8 cellular contexts compared by ENCODE assay signal in genomic region chr7:2355079-2356008, GRCh38. TPM values are rescaled to one million over a fixed set of nuclear protein-coding genes. Genes with fewer than 3 reads are reported as not detected.
A peak's percentile ranks its signal among the peaks of the same experiment; 100 is the strongest.
DNase-seq lines count a peak whose midpoint lies in the region; ATAC-seq and TF ChIP-seq lines count a peak whose summit lies in the region.

No MANE protein-coding gene starts in this region.

- WGBS in SK-N-SH (ENCODE audit: low lambda C conversion rate): under 1% methylated on average over 44 of the region's 77 CpGs

- H3K9ac ChIP-seq in SK-N-SH (peak overlapping the region; percentile 95), parathyroid adenoma (peak overlapping the region; percentile 16)

- peak overlapping the region; percentile 48 to 98 for H3K27ac ChIP-seq in SK-N-SH (ENCODE audit: low read depth in 2 of 2, low read length in 1 of 2)
- no peak overlapping the region for H3K27ac ChIP-seq in parathyroid adenoma

- H3K79me2 ChIP-seq in SK-N-SH (ENCODE audit: insufficient read depth) (peaks cover 82% of the 10 kb centered on the region), parathyroid adenoma (peaks cover 46% of the 10 kb centered on the region)

- no peak for DNase-seq in SK-N-SH
- peak; percentile 27 for DNase-seq in activated CD8-positive, alpha-beta T cell treated with anti-CD3 and anti-CD28 coated beads, Interleukin-2, amount 10 ng/mL, durations not matched to agents 7 days and 5 days
- peak; percentile 12 for DNase-seq in fibroblast of mammary gland (ENCODE audit: low read depth)
- DNase-seq in globus pallidus (ENCODE audit: low spot score): no peak
- DNase-seq in NCI-H1436 treated with DMSO at 0.1 percent for 48 hours (lab: John Stamatoyannopoulos, UW): no peak

- H3K9me3 ChIP-seq in SK-N-SH: no peaks in the 10 kb centered on the region
- no peaks in the 10 kb centered on the region for H3K9me3 ChIP-seq in parathyroid adenoma (ENCODE audit: control insufficient read depth, low read length)

- peak overlapping the region; percentile 85 for H3K4me3 Mint-ChIP-seq in activated CD8-positive, alpha-beta T cell treated with anti-CD3 and anti-CD28 coated beads, Interleukin-2, amount 10 ng/mL, durations not matched to agents 7 days and 5 days

- peaks cover 29 to 30% of the 10 kb centered on the region in 2 experiments for H3K36me3 ChIP-seq in SK-N-SH (replicated peaks in 1 of 2; ENCODE audit: control insufficient read depth in 1 of 2, insufficient read depth in 2 of 2, low read length in 1 of 2)
- no peaks in the 10 kb centered on the region for H3K36me3 ChIP-seq in parathyroid adenoma (ENCODE audit: control insufficient read depth, insufficient read depth, low read length)

- H3K4me1 ChIP-seq in SK-N-SH (ENCODE audit: control insufficient read depth in 1 of 2, insufficient read depth in 2 of 2, low read depth in 1 of 2, low read length in 1 of 2) (peaks cover 7 to 18% of the 10 kb centered on the region in 2 experiments), parathyroid adenoma (peaks cover 6% of the 10 kb centered on the region)

- ATAC-seq in SK-N-SH treated with all-trans-retinoic acid at 6 μM for 48 hours: no peak; the same call in 2 of the 3 replicates
- peak; percentile 1 for ATAC-seq in HG03460 (IDR thresholded peaks at IDR 0.05; ENCODE audit: unreplicated experiment)
- ATAC-seq in activated CD8-positive, alpha-beta T cell treated with anti-CD3 and anti-CD28 coated beads, Interleukin-2, amount 10 ng/mL, durations not matched to agents 7 days and 5 days: peak; percentile 17

- no peak for TF ChIP-seq EP300 in SK-N-SH (IDR thresholded peaks at IDR 0.05; ENCODE audit: borderline replicate concordance in 1 of 2, low read depth in 1 of 2, low read length in 1 of 2)

- peak overlapping the region; percentile 83 for H3K27ac Mint-ChIP-seq in activated CD8-positive, alpha-beta T cell treated with anti-CD3 and anti-CD28 coated beads, Interleukin-2, amount 10 ng/mL, durations not matched to agents 7 days and 5 days

- peaks cover 39% of the 10 kb centered on the region for H3K4me1 Mint-ChIP-seq in activated CD8-positive, alpha-beta T cell treated with anti-CD3 and anti-CD28 coated beads, Interleukin-2, amount 10 ng/mL, durations not matched to agents 7 days and 5 days (ENCODE audit: low read depth)

- no peak for TF ChIP-seq RAD21 in SK-N-SH (IDR thresholded peaks at IDR 0.05; ENCODE audit: low read length)

- no peaks in the 10 kb centered on the region for H3K9me2 ChIP-seq in SK-N-SH

- H3F3A ChIP-seq in SK-N-SH (replicated peaks; ENCODE audit: insufficient read depth): no peaks in the 10 kb centered on the region

- H3K9me3 Mint-ChIP-seq in activated CD8-positive, alpha-beta T cell treated with anti-CD3 and anti-CD28 coated beads, Interleukin-2, amount 10 ng/mL, durations not matched to agents 7 days and 5 days (ENCODE audit: insufficient read depth): no peaks in the 10 kb centered on the region

- H3K27me3 ChIP-seq in SK-N-SH (ENCODE audit: insufficient read depth) (no peaks in the 10 kb centered on the region), parathyroid adenoma (ENCODE audit: control insufficient read depth, insufficient read depth, low read length) (no peaks in the 10 kb centered on the region)

- no peak overlapping the region for H2AFZ ChIP-seq in SK-N-SH (ENCODE audit: low read depth)
- peak overlapping the region; percentile 59 for H2AFZ ChIP-seq in parathyroid adenoma

- POLR2A ChIA-PET in SK-N-SH (lab: Yijun Ruan, JAX): interaction anchor here (0.7 to 1.1 kb wide), 3 partner anchors 23 to 123 kb away, joined by 3 to 4 read pairs (median 3); partner anchors contain the start of gene MAD1L1
- POLR2A ChIA-PET in activated CD8-positive, alpha-beta T cell treated with anti-CD3 and anti-CD28 coated beads, Interleukin-2, amount 10 ng/mL, durations not matched to agents 7 days and 5 days (lab: Charles Lee): interaction anchor here (0.6 to 1.9 kb wide), 6 partner anchors 9 to 247 kb away, joined by 3 to 7 read pairs (median 4); partner anchors contain the start of gene CHST12

- peaks cover 54% of the 10 kb centered on the region for H4K20me1 ChIP-seq in SK-N-SH (ENCODE audit: insufficient read depth)

- H3K27me3 Mint-ChIP-seq in activated CD8-positive, alpha-beta T cell treated with anti-CD3 and anti-CD28 coated beads, Interleukin-2, amount 10 ng/mL, durations not matched to agents 7 days and 5 days (ENCODE audit: low read depth): no peaks in the 10 kb centered on the region

- peak overlapping the region; percentile 76 to 84 for H3K4me3 ChIP-seq in SK-N-SH (ENCODE audit: low read depth in 2 of 2, low read length in 1 of 2)
- peak overlapping the region; percentile 94 for H3K4me3 ChIP-seq in fibroblast of mammary gland (ENCODE audit: control insufficient read depth, low read depth, low read length)
- peak overlapping the region; percentile 54 for H3K4me3 ChIP-seq in parathyroid adenoma (ENCODE audit: low read depth, low read length)

- H3K4me2 ChIP-seq in SK-N-SH (peak overlapping the region; percentile 86), parathyroid adenoma (ENCODE audit: low read length) (peak overlapping the region; percentile 79)

- CTCF ChIA-PET in SK-N-SH (lab: Yijun Ruan, JAX): interaction anchor here (0.6 to 1.7 kb wide), 3 partner anchors 10 to 1689 kb away, joined by 3 to 5 read pairs (median 5); no protein-coding TSS in a partner anchor
- CTCF ChIA-PET in activated CD8-positive, alpha-beta T cell treated with anti-CD3 and anti-CD28 coated beads, Interleukin-2, amount 10 ng/mL, durations not matched to agents 7 days and 5 days (lab: Charles Lee): interaction anchor here (1.0 to 1.5 kb wide), 7 partner anchors 8 to 776 kb away, joined by 3 to 8 read pairs (median 5); no protein-coding TSS in a partner anchor

- TF ChIP-seq CTCF in SK-N-SH (IDR thresholded peaks at IDR 0.05): no peak
- no peak for TF ChIP-seq CTCF in fibroblast of mammary gland (conservative IDR thresholded peaks at IDR 0.05; ENCODE audit: control insufficient read depth, insufficient read depth, low read depth, low read length)
- TF ChIP-seq CTCF in parathyroid adenoma (IDR thresholded peaks at IDR 0.05): no peak

- H3K36me3 Mint-ChIP-seq in activated CD8-positive, alpha-beta T cell treated with anti-CD3 and anti-CD28 coated beads, Interleukin-2, amount 10 ng/mL, durations not matched to agents 7 days and 5 days (ENCODE audit: low read depth): peaks cover 20% of the 10 kb centered on the region

TF ChIP-seq in SK-N-SH, 30 proteins besides CTCF, POLR2A, EP300 and RAD21:
- TF ChIP-seq MXI1 (IDR thresholded peaks at IDR 0.05; ENCODE audit: low read depth, low read length) (peak; percentile 46), SIN3A (IDR thresholded peaks at IDR 0.05; ENCODE audit: borderline replicate concordance, low read depth, low read length) (peak; percentile 15; the same call in 1 of the 2 replicates), FOXJ3 (CRISPR knock-in tag; IDR thresholded peaks at IDR 0.05) (no peak)

TF ChIP-seq in SK-N-SH treated with all-trans-retinoic acid at 6 μM for 48 hours, 23 proteins besides CTCF, POLR2A, EP300 and RAD21:
- TF ChIP-seq TSHZ2 (CRISPR knock-in tag; IDR thresholded peaks at IDR 0.05): no peak
- TF ChIP-seq ZFP3 (CRISPR knock-in tag; IDR thresholded peaks at IDR 0.05): no peak
- TF ChIP-seq GLIS3 (CRISPR knock-in tag; IDR thresholded peaks at IDR 0.05): no peak
- TF ChIP-seq RARB (CRISPR knock-in tag; IDR thresholded peaks at IDR 0.05): no peak
- no peak for TF ChIP-seq ISL1 (CRISPR knock-in tag; IDR thresholded peaks at IDR 0.05)
- TF ChIP-seq BACH2 (CRISPR knock-in tag; IDR thresholded peaks at IDR 0.05; ENCODE audit: borderline replicate concordance): no peak
- TF ChIP-seq ZNF8 (CRISPR knock-in tag; IDR thresholded peaks at IDR 0.05): no peak
- TF ChIP-seq CSDC2 (CRISPR knock-in tag; IDR thresholded peaks at IDR 0.05): no peak
TF ChIP-seq in SK-N-SH treated with all-trans-retinoic acid at 6 μM for 48 hours: peak in this region for 0.

RNA-seq across cellular contexts. Expression of gene EIF3B, which starts 0.7 kb away (rescaled TPM):
- polyA plus RNA-seq in SK-N-SH (2012; rRNA removed): 140 and 151 TPM in 2 replicates
- polyA plus RNA-seq in SK-N-SH (2012; cell fraction: cytosol; rRNA removed): 102 and 103 TPM in 2 replicates
- 424 and 428 TPM in 2 replicates for polyA plus RNA-seq in SK-N-SH (2012; cell fraction: nucleus; rRNA removed)
- total RNA-seq in activated CD8-positive, alpha-beta T cell treated with anti-CD3 and anti-CD28 coated beads, Interleukin-2, amount 10 ng/mL, durations not matched to agents 7 days and 5 days: 100 to 1,000 TPM; 174 to 184 TPM

RNA-seq across cellular contexts. Expression of gene SNX8, which starts 41.1 kb away (rescaled TPM):
- polyA plus RNA-seq in SK-N-SH (2012; rRNA removed): 20.6 and 21.1 TPM in 2 replicates
- 13.3 and 15.9 TPM in 2 replicates for polyA plus RNA-seq in SK-N-SH (2012; cell fraction: cytosol; rRNA removed)
- 25.3 and 31.1 TPM in 2 replicates for polyA plus RNA-seq in SK-N-SH (2012; cell fraction: nucleus; rRNA removed)
- 10 to 100 TPM; 28.3 to 35.8 TPM for total RNA-seq in activated CD8-positive, alpha-beta T cell treated with anti-CD3 and anti-CD28 coated beads, Interleukin-2, amount 10 ng/mL, durations not matched to agents 7 days and 5 days

RNA-seq across cellular contexts. Expression of gene CHST12, which starts 48.1 kb away (rescaled TPM):
- polyA plus RNA-seq in SK-N-SH (2012; rRNA removed): 26.7 and 32.7 TPM in 2 replicates
- polyA plus RNA-seq in SK-N-SH (2012; cell fraction: cytosol; rRNA removed): 13.2 and 27.4 TPM in 2 replicates
- polyA plus RNA-seq in SK-N-SH (2012; cell fraction: nucleus; rRNA removed): 21.1 and 23.8 TPM in 2 replicates
- total RNA-seq in activated CD8-positive, alpha-beta T cell treated with anti-CD3 and anti-CD28 coated beads, Interleukin-2, amount 10 ng/mL, durations not matched to agents 7 days and 5 days: 10 to 100 TPM; 47.9 to 49.0 TPM

Comparison
In these comparisons a context has a peak if more than half of its experiments do, and no peak if none do; other contexts are left out.
1. DNase-seq: peak in activated CD8-positive, alpha-beta T cell treated with anti-CD3 and anti-CD28 coated beads, Interleukin-2, amount 10 ng/mL, durations not matched to agents 7 days and 5 days (single experiment) and fibroblast of mammary gland (single experiment); none in SK-N-SH (single experiment), globus pallidus (single experiment) and NCI-H1436 treated with DMSO at 0.1 percent for 48 hours (single experiment).
2. Peak in every context shown above with its lines, with median percentiles within 50 percentile points of each other: H3K4me3 ChIP-seq.